In the genomic region with DNA sequence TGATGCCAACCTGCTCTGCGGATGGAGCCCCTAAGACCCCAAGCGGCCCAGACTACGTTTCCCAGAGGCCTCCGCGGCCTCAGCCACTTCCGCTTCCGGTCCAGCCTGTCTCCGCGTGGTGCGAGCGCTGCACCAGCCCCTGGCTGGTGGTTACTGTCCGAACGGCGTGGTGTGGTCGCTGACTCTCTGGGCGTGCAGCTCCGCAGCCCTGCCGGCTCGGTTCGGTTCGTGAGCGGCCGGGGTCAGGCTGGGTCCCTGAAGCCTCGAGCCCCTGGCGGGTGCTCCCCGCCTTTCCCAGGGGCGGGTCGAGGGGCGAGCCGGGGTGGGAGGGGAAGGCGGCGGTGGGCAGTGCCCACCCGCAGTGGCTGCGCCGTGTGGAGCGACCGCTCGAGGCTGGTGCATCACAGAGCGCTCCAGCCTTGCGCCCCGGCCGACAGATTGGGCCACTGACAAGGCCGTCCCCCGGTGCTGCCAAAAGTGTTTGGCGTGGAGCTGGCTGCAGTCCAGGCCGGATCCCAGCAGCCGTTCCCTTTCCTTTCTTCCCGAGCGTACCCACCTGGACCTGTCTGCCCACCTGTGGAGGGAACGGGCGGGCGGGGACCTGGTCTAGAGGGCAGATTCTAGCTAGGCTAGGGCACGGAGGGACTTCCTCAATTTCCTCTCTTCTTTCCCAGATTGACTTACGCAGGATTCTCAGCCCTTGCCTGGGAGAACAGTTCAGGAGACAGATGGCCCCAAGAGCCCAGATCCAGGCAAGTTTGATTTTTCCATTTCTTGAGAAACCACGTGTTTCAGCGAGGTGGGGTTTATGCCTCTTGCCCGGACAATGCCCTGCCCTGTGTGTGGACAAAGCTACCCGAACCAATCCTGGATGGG, we compare ENCODE assay signal across 8 cellular contexts. TPM values are rescaled to one million over a fixed set of nuclear protein-coding genes. Genes with fewer than 3 reads are reported as not detected.
DNase-seq lines count a peak whose midpoint lies in the region; ATAC-seq and TF ChIP-seq lines count a peak whose summit lies in the region.

ZNF485 (plus strand) TSS at position 116 of the 876 bp plus-strand sequence; CDS start at position 729, 613 bp downstream.

- peak; percentile 42 to 72 (median 52) for DNase-seq in CD4-positive, alpha-beta T cell
- peak; percentile 85 for DNase-seq in OCI-LY7 (ENCODE audit: low spot score)
- peak; percentile 85 for DNase-seq in activated T-cell treated with anti-CD3 and anti-CD28 coated beads, Interleukin-2, amount 50 U/mL, for 24 hours
- peak; percentile 92 for DNase-seq in esophagus muscularis mucosa (ENCODE audit: extremely low spot score)
- peak; percentile 83 for DNase-seq in stimulated activated CD8-positive, alpha-beta memory T cell treated with anti-CD3 and anti-CD28 coated beads, Interleukin-4, amount 100 ng/mL, for 48 hours

- H2AFZ ChIP-seq in OCI-LY7 (ENCODE audit: low read length) = peak within 1 kb of the TSS; percentile 74

- H3K27ac Mint-ChIP-seq in CD4-positive, alpha-beta T cell = peak within 1 kb of the TSS; percentile 47
- peak within 1 kb of the TSS; percentile 87 for H3K27ac Mint-ChIP-seq in activated T-cell treated with anti-CD3 and anti-CD28 coated beads, Interleukin-2, amount 50 U/mL, for 24 hours

- CTCF ChIA-PET in CD4-positive, alpha-beta T cell (lab: Charles Lee) = no interaction called here
- CTCF ChIA-PET in OCI-LY7 (lab: Charles Lee; ENCODE audit: unreplicated experiment) = no interaction called here

- no peak for TF ChIP-seq POLR2A in esophagus muscularis mucosa (IDR thresholded peaks at IDR 0.05; ENCODE audit: low read depth)

- ATAC-seq in CD4-positive, alpha-beta T cell (ENCODE audit: poor library complexity) = peak; percentile 87
- ATAC-seq in GM19372 (IDR thresholded peaks at IDR 0.05; ENCODE audit: low read depth, unreplicated experiment) = peak; percentile 99
- peak; percentile 96 for ATAC-seq in HG03520 (IDR thresholded peaks at IDR 0.05; ENCODE audit: unreplicated experiment)

- no peaks in the 10 kb centered on the region for H3K27me3 Mint-ChIP-seq in CD4-positive, alpha-beta T cell
- H3K27me3 Mint-ChIP-seq in activated T-cell treated with anti-CD3 and anti-CD28 coated beads, Interleukin-2, amount 50 U/mL, for 24 hours = no peaks in the 10 kb centered on the region

- peaks cover 42% of the 10 kb centered on the region for H3K36me3 Mint-ChIP-seq in CD4-positive, alpha-beta T cell (ENCODE audit: low read depth)
- H3K36me3 Mint-ChIP-seq in activated T-cell treated with anti-CD3 and anti-CD28 coated beads, Interleukin-2, amount 50 U/mL, for 24 hours (ENCODE audit: low read depth) = peaks cover 51% of the 10 kb centered on the region

- TF ChIP-seq EP300 in esophagus muscularis mucosa (IDR thresholded peaks at IDR 0.05) = no peak

- no TSS peak for BruUV-seq in OCI-LY7 (replicated peaks; lab: Mats Ljungman, UMichigan)

- POLR2A ChIA-PET in CD4-positive, alpha-beta T cell (lab: Charles Lee) = interaction anchor here (0.8 to 2.3 kb wide), 4 partner anchors 12 to 468 kb away, joined by 3 to 18 read pairs (median 4); partner anchors contain the start of genes CSGALNACT2, ZNF239 and ZNF32
- POLR2A ChIA-PET in OCI-LY7 (lab: Charles Lee) = interaction anchor here (1.1 to 1.7 kb wide), 4 partner anchors 10 to 15 kb away, joined by 3 to 6 read pairs (median 4); no protein-coding TSS in a partner anchor

- H3K4me1 ChIP-seq in OCI-LY7 (ENCODE audit: insufficient read depth, low read length, poor library complexity, severe bottlenecking) (peaks cover 5% of the 10 kb centered on the region), esophagus muscularis mucosa (peaks cover 3 to 13% (median 12%) of the 10 kb centered on the region in 4 donors), mucosa of stomach (ENCODE audit: control insufficient read depth, insufficient read depth, low read length) (no peaks in the 10 kb centered on the region)

- peaks cover 14% of the 10 kb centered on the region; the same call in 1 of the 2 replicates for H3K36me3 ChIP-seq in OCI-LY7 (ENCODE audit: insufficient read depth, low read length)
- H3K36me3 ChIP-seq in esophagus muscularis mucosa = peaks cover 10 to 33% (median 12%) of the 10 kb centered on the region in 4 donors
- no peaks in the 10 kb centered on the region for H3K36me3 ChIP-seq in mucosa of stomach (ENCODE audit: control insufficient read depth, insufficient read depth, low read length)

- H3K4me2 ChIP-seq in OCI-LY7 (ENCODE audit: low read length) = peak within 1 kb of the TSS; percentile 75

- 3% methylated on average over 5 of the region's 58 CpGs for WGBS in esophagus muscularis mucosa

- H4K20me1 ChIP-seq in OCI-LY7 (ENCODE audit: insufficient read depth, low read length) = no peaks in the 10 kb centered on the region

- H3K9ac ChIP-seq in mucosa of stomach (ENCODE audit: low read length) = peak within 1 kb of the TSS; percentile 68

- no peaks in the 10 kb centered on the region for H3K79me2 ChIP-seq in OCI-LY7 (ENCODE audit: insufficient read depth, low read depth, low read length)

- intact Hi-C loops in CD4-positive, alpha-beta T cell (cut with DNase I, micrococcal nuclease) = loop anchor here in 1 of 2 experiments (1.0 to 10.0 kb wide), 3 partner anchors 31 to 822 kb away; partner anchors contain the start of genes BMS1 and ZNF32
- intact Hi-C loops in OCI-LY7 (cut with micrococcal nuclease; ENCODE audit: unreplicated experiment) = no loop called here
- intact Hi-C loops in esophagus muscularis mucosa (cut with DNase I) = no loop called here

- H3K9me2 ChIP-seq in OCI-LY7 (ENCODE audit: insufficient read depth, low read length) = no peaks in the 10 kb centered on the region

- no peaks in the 10 kb centered on the region for H3K27me3 ChIP-seq in CD4-positive, alpha-beta T cell (ENCODE audit: control insufficient read depth, insufficient read depth, low read length)
- H3K27me3 ChIP-seq in esophagus muscularis mucosa (no peaks in the 10 kb centered on the region), mucosa of stomach (ENCODE audit: control insufficient read depth, insufficient read depth, low read length) (no peaks in the 10 kb centered on the region)

- no peak for TF ChIP-seq CTCF in CD4-positive, alpha-beta T cell (IDR thresholded peaks at IDR 0.05)
- TF ChIP-seq CTCF in OCI-LY7 (conservative IDR thresholded peaks at IDR 0.05; ENCODE audit: low read length) (no peak), esophagus muscularis mucosa (IDR thresholded peaks at IDR 0.05) (peak in 1 of 3 experiments; percentile 32)

- H3K4me3 Mint-ChIP-seq in CD4-positive, alpha-beta T cell = peak within 1 kb of the TSS; percentile 89
- peak within 1 kb of the TSS; percentile 82 for H3K4me3 Mint-ChIP-seq in activated T-cell treated with anti-CD3 and anti-CD28 coated beads, Interleukin-2, amount 50 U/mL, for 24 hours

- H3K4me3 ChIP-seq in OCI-LY7 (ENCODE audit: low read depth, low read length, poor library complexity, severe bottlenecking) (peak within 1 kb of the TSS; percentile 76), esophagus muscularis mucosa (peak within 1 kb of the TSS; percentile 81 to 91 (median 90)), mucosa of stomach (ENCODE audit: low read length) (peak within 1 kb of the TSS; percentile 34)

- H3K27ac ChIP-seq in CD4-positive, alpha-beta T cell (ENCODE audit: low read depth, low read length) = no peak within 1 kb of the TSS
- H3K27ac ChIP-seq in OCI-LY7 (ENCODE audit: low read depth, low read length, poor library complexity, severe bottlenecking) (no peak within 1 kb of the TSS), esophagus muscularis mucosa (replicated peaks in 1 of 4) (peak within 1 kb of the TSS; percentile 64 to 82 (median 70))

- no peaks in the 10 kb centered on the region for H3K9me3 ChIP-seq in CD4-positive, alpha-beta T cell (ENCODE audit: control insufficient read depth, low read length)
- no peaks in the 10 kb centered on the region for H3K9me3 ChIP-seq in OCI-LY7 (ENCODE audit: low read length)
- no peaks in the 10 kb centered on the region for H3K9me3 ChIP-seq in esophagus muscularis mucosa
- H3K9me3 ChIP-seq in mucosa of stomach (ENCODE audit: control insufficient read depth, low read length) = no peaks in the 10 kb centered on the region

- peaks cover 41% of the 10 kb centered on the region for H3K4me1 Mint-ChIP-seq in CD4-positive, alpha-beta T cell (ENCODE audit: low read depth)
- H3K4me1 Mint-ChIP-seq in activated T-cell treated with anti-CD3 and anti-CD28 coated beads, Interleukin-2, amount 50 U/mL, for 24 hours (ENCODE audit: low read depth) = peaks cover 45% of the 10 kb centered on the region

- no peaks in the 10 kb centered on the region for H3K9me3 Mint-ChIP-seq in CD4-positive, alpha-beta T cell
- H3K9me3 Mint-ChIP-seq in activated T-cell treated with anti-CD3 and anti-CD28 coated beads, Interleukin-2, amount 50 U/mL, for 24 hours = peaks cover 9% of the 10 kb centered on the region

RNA-seq across cellular contexts. Expression of gene ZNF485, which starts in this region (rescaled TPM):
- total RNA-seq in CD4-positive, alpha-beta T cell = 1 to 10 TPM in 1 of 2 experiments, under 1 TPM in 1; 0.75 to 1.2 TPM
- 2.9 and 9.9 TPM in 2 replicates for total RNA-seq in OCI-LY7 (2014; rRNA removed; shearing (Covaris generic))
- total RNA-seq in OCI-LY7 (2022) (6.4 and 7.9 TPM in 2 replicates), esophagus muscularis mucosa (1 to 10 TPM; 1.9 to 2.8 (median 2.2) TPM)

Comparison
In these comparisons a context has a peak if more than half of its experiments do, and no peak if none do; other contexts are left out.
1. H3K27ac ChIP-seq: peak in esophagus muscularis mucosa (4 of 4); none in CD4-positive, alpha-beta T cell (single experiment) and OCI-LY7 (single experiment).
2. H3K4me3 ChIP-seq: peak in every context shown above with its lines; median percentile 90 in esophagus muscularis mucosa; 76 in OCI-LY7; 34 in mucosa of stomach.
3. Peak in every context shown above with its lines, with median percentiles within 50 percentile points of each other: ATAC-seq and DNase-seq.